9 cellular contexts compared by ENCODE assay signal in genomic region chr2:42835577-42836371, GRCh38. TPM values are rescaled to one million over a fixed set of nuclear protein-coding genes. Genes with fewer than 3 reads are reported as not detected.
DNase-seq lines count a peak whose midpoint lies in the region; ATAC-seq and TF ChIP-seq lines count a peak whose summit lies in the region.
"Had no signal": no experiment of that assay in that cellular context is flagged by ENCODE, and none has a peak within 500 bp of the region (broad histone marks: within the 10 kb centered on the region; RNA-seq: fewer than 3 reads in every experiment).

No MANE protein-coding gene starts in this region.

- no peaks in the 10 kb centered on the region for H3K36me3 ChIP-seq in ascending aorta
- H3K36me3 ChIP-seq in thoracic aorta, result no peaks in the 10 kb centered on the region
- no peaks in the 10 kb centered on the region for H3K36me3 ChIP-seq in effector memory CD4-positive, alpha-beta T cell (ENCODE audit: control insufficient read depth, insufficient read depth, low read length)

- H3K4me3 ChIP-seq in HL-60 (replicated peaks; ENCODE audit: insufficient read depth, low read length) (no peak overlapping the region), ascending aorta (no peak overlapping the region), thoracic aorta (no peak overlapping the region)
- H3K4me3 ChIP-seq in effector memory CD4-positive, alpha-beta T cell (ENCODE audit: insufficient read depth, low read depth, low read length, poor library complexity, severe bottlenecking), result no peak overlapping the region

- H3K27ac ChIP-seq in HL-60 (replicated peaks) (no peak overlapping the region), ascending aorta (peak overlapping the region; percentile 40 to 46), thoracic aorta (peak overlapping the region; percentile 30 to 65)
- H3K27ac ChIP-seq in effector memory CD4-positive, alpha-beta T cell (ENCODE audit: insufficient read depth, low read length, poor library complexity, severe bottlenecking), result no peak overlapping the region

- H3K4me1 ChIP-seq in ascending aorta (peaks cover 0 to 10% of the 10 kb centered on the region in 2 donors), thoracic aorta (ENCODE audit: control insufficient read depth in 1 of 2, low read depth in 2 of 2) (peaks cover 20 to 25% of the 10 kb centered on the region in 2 donors)
- no peaks in the 10 kb centered on the region for H3K4me1 ChIP-seq in effector memory CD4-positive, alpha-beta T cell (ENCODE audit: control insufficient read depth, insufficient read depth, low read length, poor library complexity, severe bottlenecking)

- no peaks in the 10 kb centered on the region for H3K27me3 ChIP-seq in HL-60 (ENCODE audit: insufficient read depth, poor library complexity, severe bottlenecking)
- no peaks in the 10 kb centered on the region for H3K27me3 ChIP-seq in ascending aorta
- H3K27me3 ChIP-seq in thoracic aorta (replicated peaks; ENCODE audit: insufficient read depth), result no peaks in the 10 kb centered on the region
- no peaks in the 10 kb centered on the region for H3K27me3 ChIP-seq in effector memory CD4-positive, alpha-beta T cell (replicated peaks; ENCODE audit: control insufficient read depth, insufficient read depth, low read length, poor library complexity, severe bottlenecking)

- peak; percentile 70 to 96 for DNase-seq in HL-60 (ENCODE audit: low read depth in 1 of 2, low spot score in 1 of 2)
- DNase-seq in ascending aorta (ENCODE audit: low spot score in 2 of 2), result peak in 1 of 2 donors; percentile 91
- peak; percentile 99 for DNase-seq in iris pigment epithelial cell (ENCODE audit: low read depth)
- DNase-seq in thoracic aorta (ENCODE audit: low spot score), result peak; percentile 37
- DNase-seq in DMS153 treated with DMSO at 0.1 percent for 48 hours (lab: John Stamatoyannopoulos, UW; ENCODE audit: unreplicated experiment), result no peak
- no peak for DNase-seq in activated CD4-positive, CD25-positive, alpha-beta regulatory T cell (lab: John Stamatoyannopoulos, UW)
- no peak for DNase-seq in activated CD4-positive, alpha-beta T cell treated with anti-CD3 and anti-CD28 coated beads for 4 hours
- no peak for DNase-seq in effector memory CD4-positive, alpha-beta T cell
- DNase-seq: natural killer cell had no signal

- ATAC-seq in thoracic aorta (ENCODE audit: insufficient number of reproducible peaks, low FRiP score, low read depth), result peak; percentile 66

- intact Hi-C loops in ascending aorta (cut with DNase I), result no loop called here

- TF ChIP-seq CTCF in HL-60 (IDR thresholded peaks at IDR 0.05; ENCODE audit: insufficient read depth, low read length), result no peak
- no peak for TF ChIP-seq CTCF in ascending aorta (IDR thresholded peaks at IDR 0.05)
- no peak for TF ChIP-seq CTCF in thoracic aorta (IDR thresholded peaks at IDR 0.05)

- no peaks in the 10 kb centered on the region for H3K9me3 ChIP-seq in ascending aorta
- H3K9me3 ChIP-seq in thoracic aorta, result no peaks in the 10 kb centered on the region
- no peaks in the 10 kb centered on the region for H3K9me3 ChIP-seq in effector memory CD4-positive, alpha-beta T cell (ENCODE audit: control insufficient read depth, low read length)

RNA-seq across cellular contexts. Expression of gene HAAO, which starts 43.4 kb away (rescaled TPM):
- total RNA-seq in ascending aorta (7.2 TPM), thoracic aorta (10 to 100 TPM; 25.3 to 33.7 TPM)

Comparison
In these comparisons a context has a peak if more than half of its experiments do, and no peak if none do; other contexts are left out.
1. DNase-seq: peak in HL-60 (2 of 2), iris pigment epithelial cell (single experiment) and thoracic aorta (single experiment); none in DMS153 treated with DMSO at 0.1 percent for 48 hours (single experiment), activated CD4-positive, CD25-positive, alpha-beta regulatory T cell (0 of 4), activated CD4-positive, alpha-beta T cell treated with anti-CD3 and anti-CD28 coated beads for 4 hours (0 of 2) and effector memory CD4-positive, alpha-beta T cell (0 of 3).
2. H3K27ac ChIP-seq: peak in ascending aorta (2 of 2) and thoracic aorta (2 of 2); none in HL-60 (single experiment) and effector memory CD4-positive, alpha-beta T cell (single experiment).